ENCODE assay signal across 8 cellular contexts in genomic region chr6:112086744-112087135, GRCh38. TPM values are rescaled to one million over a fixed set of nuclear protein-coding genes. Genes with fewer than 3 reads are reported as not detected.
DNase-seq lines count a peak whose midpoint lies in the region; ATAC-seq, FAIRE-seq and TF ChIP-seq lines count a peak whose summit lies in the region.

No MANE protein-coding gene starts in this region.

- H4K20me1 ChIP-seq in endothelial cell of umbilical vein (replicated peaks; ENCODE audit: control insufficient read depth, extremely low read depth, insufficient read depth, low read length) = no peaks in the 10 kb centered on the region

- peak overlapping the region; percentile 46 for H3K27ac ChIP-seq in endothelial cell of umbilical vein (ENCODE audit: insufficient read depth, low read depth, low read length)

- no peaks in the 10 kb centered on the region for H3K36me3 ChIP-seq in endothelial cell of umbilical vein (ENCODE audit: control insufficient read depth in 2 of 2, extremely low read depth in 1 of 2, insufficient read depth in 2 of 2, low read length in 2 of 2)

- peak overlapping the region; percentile 78 to 97 (median 78) for H3K4me3 ChIP-seq in endothelial cell of umbilical vein (replicated peaks in 1 of 3; ENCODE audit: insufficient read depth in 1 of 3, low read depth in 1 of 3, low read length in 3 of 3)

- dilution Hi-C loops in endothelial cell of umbilical vein (cut with MboI; ENCODE audit: extremely low pct_ligation_motif_present, low sequenced_read_pairs) = no loop called here

- no peak for TF ChIP-seq POLR2A in endothelial cell of umbilical vein (IDR thresholded peaks at IDR 0.05; ENCODE audit: low read depth, low read length)

- ATAC-seq in GM21423 (IDR thresholded peaks at IDR 0.05; ENCODE audit: unreplicated experiment) (peak; percentile 24), GM19324 (IDR thresholded peaks at IDR 0.05; ENCODE audit: low FRiP score, unreplicated experiment) (no peak)

- POLR2A ChIA-PET in endothelial cell of umbilical vein (lab: Charles Lee) = no interaction called here

- H3K4me1 ChIP-seq in endothelial cell of umbilical vein (ENCODE audit: control insufficient read depth, extremely low read depth, insufficient read depth, low read length) = peaks cover 8% of the 10 kb centered on the region

- CTCF ChIA-PET in endothelial cell of umbilical vein (lab: Charles Lee) = interaction anchor here (1.0 to 2.3 kb wide), 9 partner anchors 10 to 1823 kb away, joined by 3 to 12 read pairs (median 3); no protein-coding TSS in a partner anchor

- peak; percentile 68 for FAIRE-seq in RCC 7860 (lab: Jason Lieb, UNC)
- peak; percentile 62 for FAIRE-seq in endothelial cell of umbilical vein (lab: Jason Lieb, UNC)

- H2AFZ ChIP-seq in endothelial cell of umbilical vein (ENCODE audit: low read depth, low read length) = peak overlapping the region; percentile 94

- peaks cover 1% of the 10 kb centered on the region for H3K79me2 ChIP-seq in endothelial cell of umbilical vein (ENCODE audit: control insufficient read depth, insufficient read depth, low read length)

- H3K27me3 ChIP-seq in endothelial cell of umbilical vein (ENCODE audit: control insufficient read depth in 2 of 2, insufficient read depth in 2 of 2, low read length in 2 of 2) = no peaks in the 10 kb centered on the region

- peak overlapping the region; percentile 79 for H3K9ac ChIP-seq in endothelial cell of umbilical vein (replicated peaks; ENCODE audit: extremely low read depth, insufficient read depth, low read length)

- TF ChIP-seq CTCF in endothelial cell of umbilical vein (IDR thresholded peaks at IDR 0.05; ENCODE audit: extremely low read depth in 1 of 2, insufficient read depth in 1 of 2, low read depth in 1 of 2, low read length in 2 of 2) = peak in 1 of 2 donors; percentile 6

- peak overlapping the region; percentile 96 for H3K4me2 ChIP-seq in endothelial cell of umbilical vein (ENCODE audit: insufficient read depth, low read length)

- no peaks in the 10 kb centered on the region for H3K9me1 ChIP-seq in endothelial cell of umbilical vein (replicated peaks; ENCODE audit: control insufficient read depth, extremely low read depth, insufficient read depth, low read length)

- TSS peak; percentile 51 for BruUV-seq in endothelial cell of umbilical vein (replicated peaks; lab: Mats Ljungman, UMichigan)

- intact Hi-C loops in endothelial cell of umbilical vein (cut with micrococcal nuclease) = loop anchor here (1.0 to 5.0 kb wide), 2 partner anchors 244 to 286 kb away; no protein-coding TSS in a partner anchor

- DNase-seq in EH (ENCODE audit: low read depth) (peak; percentile 75), HS-27A (ENCODE audit: low read depth) (peak; percentile 39), RCC 7860 (ENCODE audit: low spot score) (peak; percentile 40), endothelial cell of umbilical vein (ENCODE audit: low read depth, low spot score) (peak; percentile 74), midbrain (lab: John Stamatoyannopoulos, UW) (peak; percentile 14), NK-92 (lab: John Stamatoyannopoulos, UW; ENCODE audit: unreplicated experiment) (no peak)

- H3K9me3 ChIP-seq in endothelial cell of umbilical vein (replicated peaks; ENCODE audit: control insufficient read depth, insufficient read depth, low read length) = no peaks in the 10 kb centered on the region

TF ChIP-seq in endothelial cell of umbilical vein, 7 proteins besides CTCF, POLR2A, EP300 and RAD21:
- TF ChIP-seq GATA2 (IDR thresholded peaks at IDR 0.05; ENCODE audit: insufficient read depth, insufficient read length, low read depth, low read length) (peak; percentile 64), FOS (IDR thresholded peaks at IDR 0.05; ENCODE audit: borderline replicate concordance, insufficient read depth, low read length) (no peak), MYC (IDR thresholded peaks at IDR 0.05; ENCODE audit: low read depth, low read length) (no peak), JUN (IDR thresholded peaks at IDR 0.05; ENCODE audit: borderline replicate concordance, insufficient read depth, insufficient read length, low read depth) (no peak)

RNA-seq across cellular contexts. Expression of gene TUBE1, which starts 0.5 kb away (rescaled TPM):
- 14.0 and 15.8 TPM in 2 replicates for total RNA-seq in endothelial cell of umbilical vein
- polyA plus RNA-seq in endothelial cell of umbilical vein = 5.3 and 6.7 TPM in 2 replicates
- polyA plus RNA-seq in endothelial cell of umbilical vein (2011; cell fraction: cytosol; rRNA removed) = 6.7 and 7.1 TPM in 2 replicates
- polyA plus RNA-seq in endothelial cell of umbilical vein (2011; cell fraction: nucleus; rRNA removed) = 30.6 and 33.7 TPM in 2 replicates
- 11.0 and 16.9 TPM in 2 replicates for polyA plus RNA-seq in endothelial cell of umbilical vein (2012)
- polyA minus RNA-seq in endothelial cell of umbilical vein = 7.3 and 11.0 TPM in 2 replicates
- polyA minus RNA-seq in endothelial cell of umbilical vein (2011; cell fraction: cytosol; rRNA and poly(A)+ RNA removed) = 6.3 TPM
- 36.4 and 40.0 TPM in 2 replicates for polyA minus RNA-seq in endothelial cell of umbilical vein (2011; cell fraction: nucleus; rRNA and poly(A)+ RNA removed)

RNA-seq across cellular contexts. Expression of gene FAM229B, which starts 0.7 kb away (rescaled TPM):
- total RNA-seq in endothelial cell of umbilical vein = 10.1 and 10.6 TPM in 2 replicates
- polyA plus RNA-seq in endothelial cell of umbilical vein = 9.0 and 9.1 TPM in 2 replicates
- polyA plus RNA-seq in endothelial cell of umbilical vein (2011; cell fraction: cytosol; rRNA removed) = 13.0 and 14.5 TPM in 2 replicates
- polyA plus RNA-seq in endothelial cell of umbilical vein (2011; cell fraction: nucleus; rRNA removed) = 5.2 and 7.7 TPM in 2 replicates
- polyA plus RNA-seq in endothelial cell of umbilical vein (2012) = 14.9 and 22.9 TPM in 2 replicates
- 3.9 and 8.3 TPM in 2 replicates for polyA minus RNA-seq in endothelial cell of umbilical vein
- 2.4 TPM for polyA minus RNA-seq in endothelial cell of umbilical vein (2011; cell fraction: cytosol; rRNA and poly(A)+ RNA removed)
- polyA minus RNA-seq in endothelial cell of umbilical vein (2011; cell fraction: nucleus; rRNA and poly(A)+ RNA removed) = 0.72 TPM in 2 replicates

RNA-seq across cellular contexts. Expression of gene CCN6, which starts 32.8 kb away (rescaled TPM):
- not detected in 2 replicates for total RNA-seq in endothelial cell of umbilical vein
- polyA plus RNA-seq in endothelial cell of umbilical vein = not detected in 2 replicates
- polyA plus RNA-seq in endothelial cell of umbilical vein (2011; cell fraction: cytosol; rRNA removed) = not detected in 2 replicates
- polyA plus RNA-seq in endothelial cell of umbilical vein (2011; cell fraction: nucleus; rRNA removed) = not detected in 2 replicates
- polyA plus RNA-seq in endothelial cell of umbilical vein (2012) = 0.08 and 0.12 TPM in 2 replicates
- not detected in 2 replicates for polyA minus RNA-seq in endothelial cell of umbilical vein
- not detected for polyA minus RNA-seq in endothelial cell of umbilical vein (2011; cell fraction: cytosol; rRNA and poly(A)+ RNA removed)
- polyA minus RNA-seq in endothelial cell of umbilical vein (2011; cell fraction: nucleus; rRNA and poly(A)+ RNA removed) = not detected in 2 replicates
